ENCODE assay signal across 1 cellular context in the genomic region with DNA sequence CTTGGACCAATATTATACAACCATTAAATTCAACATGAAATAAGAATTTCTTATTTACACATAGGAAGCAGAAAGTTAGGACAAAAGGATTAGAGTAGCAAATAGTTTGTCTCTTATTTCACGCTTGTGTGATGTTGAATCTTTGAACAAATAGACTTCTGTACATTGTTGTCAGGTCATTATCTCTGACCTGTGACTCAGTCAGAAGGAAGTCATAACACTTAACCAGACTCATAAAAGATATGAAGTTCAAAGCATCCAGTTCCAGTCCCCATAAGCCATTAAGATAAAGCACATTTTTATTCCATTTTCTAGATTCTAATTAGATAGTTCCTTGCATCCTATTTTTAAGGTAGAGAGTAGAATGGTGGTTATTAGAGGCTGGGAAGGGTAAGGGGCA.
TF ChIP-seq lines count a peak whose summit lies in the region.

No MANE protein-coding gene starts in this region.

TF ChIP-seq in HEK293, 187 proteins besides CTCF, POLR2A, EP300 and RAD21 (continued from another document and continues in another):
- TF ChIP-seq, protein P1, sequence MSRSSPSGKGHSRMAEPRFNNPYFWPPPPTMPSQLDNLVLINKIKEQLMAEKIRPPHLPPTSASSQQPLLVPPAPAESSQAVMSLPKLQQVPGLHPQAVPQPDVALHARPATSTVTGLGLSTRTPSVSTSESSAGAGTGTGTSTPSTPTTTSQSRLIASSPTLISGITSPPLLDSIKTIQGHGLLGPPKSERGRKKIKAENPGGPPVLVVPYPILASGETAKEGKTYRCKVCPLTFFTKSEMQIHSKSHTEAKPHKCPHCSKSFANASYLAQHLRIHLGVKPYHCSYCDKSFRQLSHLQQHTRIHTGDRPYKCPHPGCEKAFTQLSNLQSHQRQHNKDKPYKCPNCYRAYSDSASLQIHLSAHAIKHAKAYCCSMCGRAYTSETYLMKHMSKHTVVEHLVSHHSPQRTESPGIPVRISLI (tag by site-specific recombination; IDR thresholded peaks at IDR 0.05), result 0 out of 2 replicates have a peak, but pooled peaks have one; percentile 70
- TF ChIP-seq ZNF510 (tag by site-specific recombination; IDR thresholded peaks at IDR 0.05; ENCODE audit: insufficient replicate concordance), result no peak
- TF ChIP-seq ZNF394 (tag by site-specific recombination; IDR thresholded peaks at IDR 0.05; ENCODE audit: borderline replicate concordance), result peak; percentile 66; the same call in 1 of the 2 replicates
- TF ChIP-seq, protein P2, sequence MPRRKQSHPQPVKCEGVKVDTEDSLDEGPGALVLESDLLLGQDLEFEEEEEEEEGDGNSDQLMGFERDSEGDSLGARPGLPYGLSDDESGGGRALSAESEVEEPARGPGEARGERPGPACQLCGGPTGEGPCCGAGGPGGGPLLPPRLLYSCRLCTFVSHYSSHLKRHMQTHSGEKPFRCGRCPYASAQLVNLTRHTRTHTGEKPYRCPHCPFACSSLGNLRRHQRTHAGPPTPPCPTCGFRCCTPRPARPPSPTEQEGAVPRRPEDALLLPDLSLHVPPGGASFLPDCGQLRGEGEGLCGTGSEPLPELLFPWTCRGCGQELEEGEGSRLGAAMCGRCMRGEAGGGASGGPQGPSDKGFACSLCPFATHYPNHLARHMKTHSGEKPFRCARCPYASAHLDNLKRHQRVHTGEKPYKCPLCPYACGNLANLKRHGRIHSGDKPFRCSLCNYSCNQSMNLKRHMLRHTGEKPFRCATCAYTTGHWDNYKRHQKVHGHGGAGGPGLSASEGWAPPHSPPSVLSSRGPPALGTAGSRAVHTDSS (tag by site-specific recombination; IDR thresholded peaks at IDR 0.05), result peak; percentile 35; the same call in 1 of the 2 replicates
- TF ChIP-seq, protein P3, sequence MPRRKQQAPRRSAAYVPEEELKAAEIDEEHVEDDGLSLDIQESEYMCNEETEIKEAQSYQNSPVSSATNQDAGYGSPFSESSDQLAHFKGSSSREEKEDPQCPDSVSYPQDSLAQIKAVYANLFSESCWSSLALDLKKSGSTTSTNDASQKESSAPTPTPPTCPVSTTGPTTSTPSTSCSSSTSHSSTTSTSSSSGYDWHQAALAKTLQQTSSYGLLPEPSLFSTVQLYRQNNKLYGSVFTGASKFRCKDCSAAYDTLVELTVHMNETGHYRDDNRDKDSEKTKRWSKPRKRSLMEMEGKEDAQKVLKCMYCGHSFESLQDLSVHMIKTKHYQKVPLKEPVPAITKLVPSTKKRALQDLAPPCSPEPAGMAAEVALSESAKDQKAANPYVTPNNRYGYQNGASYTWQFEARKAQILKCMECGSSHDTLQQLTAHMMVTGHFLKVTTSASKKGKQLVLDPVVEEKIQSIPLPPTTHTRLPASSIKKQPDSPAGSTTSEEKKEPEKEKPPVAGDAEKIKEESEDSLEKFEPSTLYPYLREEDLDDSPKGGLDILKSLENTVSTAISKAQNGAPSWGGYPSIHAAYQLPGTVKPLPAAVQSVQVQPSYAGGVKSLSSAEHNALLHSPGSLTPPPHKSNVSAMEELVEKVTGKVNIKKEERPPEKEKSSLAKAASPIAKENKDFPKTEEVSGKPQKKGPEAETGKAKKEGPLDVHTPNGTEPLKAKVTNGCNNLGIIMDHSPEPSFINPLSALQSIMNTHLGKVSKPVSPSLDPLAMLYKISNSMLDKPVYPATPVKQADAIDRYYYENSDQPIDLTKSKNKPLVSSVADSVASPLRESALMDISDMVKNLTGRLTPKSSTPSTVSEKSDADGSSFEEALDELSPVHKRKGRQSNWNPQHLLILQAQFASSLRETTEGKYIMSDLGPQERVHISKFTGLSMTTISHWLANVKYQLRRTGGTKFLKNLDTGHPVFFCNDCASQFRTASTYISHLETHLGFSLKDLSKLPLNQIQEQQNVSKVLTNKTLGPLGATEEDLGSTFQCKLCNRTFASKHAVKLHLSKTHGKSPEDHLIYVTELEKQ (tag by site-specific recombination; IDR thresholded peaks at IDR 0.05; ENCODE audit: borderline replicate concordance), result peak; percentile 91; the same call in 1 of the 2 replicates
- TF ChIP-seq WT1 (tag by site-specific recombination; IDR thresholded peaks at IDR 0.05), result peak; percentile 89
- TF ChIP-seq BCL11B (tag by site-specific recombination; IDR thresholded peaks at IDR 0.05; ENCODE audit: low read depth), result no peak
- TF ChIP-seq, protein P4, sequence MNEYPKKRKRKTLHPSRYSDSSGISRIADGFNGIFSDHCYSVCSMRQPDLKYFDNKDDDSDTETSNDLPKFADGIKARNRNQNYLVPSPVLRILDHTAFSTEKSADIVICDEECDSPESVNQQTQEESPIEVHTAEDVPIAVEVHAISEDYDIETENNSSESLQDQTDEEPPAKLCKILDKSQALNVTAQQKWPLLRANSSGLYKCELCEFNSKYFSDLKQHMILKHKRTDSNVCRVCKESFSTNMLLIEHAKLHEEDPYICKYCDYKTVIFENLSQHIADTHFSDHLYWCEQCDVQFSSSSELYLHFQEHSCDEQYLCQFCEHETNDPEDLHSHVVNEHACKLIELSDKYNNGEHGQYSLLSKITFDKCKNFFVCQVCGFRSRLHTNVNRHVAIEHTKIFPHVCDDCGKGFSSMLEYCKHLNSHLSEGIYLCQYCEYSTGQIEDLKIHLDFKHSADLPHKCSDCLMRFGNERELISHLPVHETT (tag by site-specific recombination; IDR thresholded peaks at IDR 0.05), result peak; percentile 76
- no peak for TF ChIP-seq PRDM1 (tag by site-specific recombination; IDR thresholded peaks at IDR 0.05)
- peak; percentile 88 for TF ChIP-seq SP7 (tag by site-specific recombination; IDR thresholded peaks at IDR 0.05)
- peak; percentile 68; the same call in 1 of the 2 replicates for TF ChIP-seq ZNF24 (tag by site-specific recombination; IDR thresholded peaks at IDR 0.05)
- TF ChIP-seq, protein P5, sequence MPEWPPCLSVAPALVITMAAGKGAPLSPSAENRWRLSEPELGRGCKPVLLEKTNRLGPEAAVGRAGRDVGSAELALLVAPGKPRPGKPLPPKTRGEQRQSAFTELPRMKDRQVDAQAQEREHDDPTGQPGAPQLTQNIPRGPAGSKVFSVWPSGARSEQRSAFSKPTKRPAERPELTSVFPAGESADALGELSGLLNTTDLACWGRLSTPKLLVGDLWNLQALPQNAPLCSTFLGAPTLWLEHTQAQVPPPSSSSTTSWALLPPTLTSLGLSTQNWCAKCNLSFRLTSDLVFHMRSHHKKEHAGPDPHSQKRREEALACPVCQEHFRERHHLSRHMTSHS (tag by site-specific recombination; IDR thresholded peaks at IDR 0.05), result peak; percentile 51; the same call in 1 of the 2 replicates
- TF ChIP-seq, protein P6, sequence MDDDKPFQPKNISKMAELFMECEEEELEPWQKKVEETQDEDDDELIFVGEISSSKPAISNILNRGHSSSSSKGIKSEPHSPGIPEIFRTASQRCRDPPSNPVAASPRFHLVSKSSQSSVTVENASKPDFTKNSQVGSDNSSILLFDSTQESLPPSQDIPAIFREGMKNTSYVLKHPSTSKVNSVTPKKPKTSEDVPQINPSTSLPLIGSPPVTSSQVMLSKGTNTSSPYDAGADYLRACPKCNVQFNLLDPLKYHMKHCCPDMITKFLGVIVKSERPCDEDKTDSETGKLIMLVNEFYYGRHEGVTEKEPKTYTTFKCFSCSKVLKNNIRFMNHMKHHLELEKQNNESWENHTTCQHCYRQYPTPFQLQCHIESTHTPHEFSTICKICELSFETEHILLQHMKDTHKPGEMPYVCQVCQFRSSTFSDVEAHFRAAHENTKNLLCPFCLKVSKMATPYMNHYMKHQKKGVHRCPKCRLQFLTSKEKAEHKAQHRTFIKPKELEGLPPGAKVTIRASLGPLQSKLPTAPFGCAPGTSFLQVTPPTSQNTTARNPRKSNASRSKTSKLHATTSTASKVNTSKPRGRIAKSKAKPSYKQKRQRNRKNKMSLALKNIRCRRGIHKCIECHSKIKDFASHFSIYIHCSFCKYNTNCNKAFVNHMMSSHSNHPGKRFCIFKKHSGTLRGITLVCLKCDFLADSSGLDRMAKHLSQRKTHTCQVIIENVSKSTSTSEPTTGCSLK (tag by site-specific recombination; IDR thresholded peaks at IDR 0.05), result no peak
- no peak for TF ChIP-seq ZNF121 (tag by site-specific recombination; IDR thresholded peaks at IDR 0.05)
- TF ChIP-seq, protein P7, sequence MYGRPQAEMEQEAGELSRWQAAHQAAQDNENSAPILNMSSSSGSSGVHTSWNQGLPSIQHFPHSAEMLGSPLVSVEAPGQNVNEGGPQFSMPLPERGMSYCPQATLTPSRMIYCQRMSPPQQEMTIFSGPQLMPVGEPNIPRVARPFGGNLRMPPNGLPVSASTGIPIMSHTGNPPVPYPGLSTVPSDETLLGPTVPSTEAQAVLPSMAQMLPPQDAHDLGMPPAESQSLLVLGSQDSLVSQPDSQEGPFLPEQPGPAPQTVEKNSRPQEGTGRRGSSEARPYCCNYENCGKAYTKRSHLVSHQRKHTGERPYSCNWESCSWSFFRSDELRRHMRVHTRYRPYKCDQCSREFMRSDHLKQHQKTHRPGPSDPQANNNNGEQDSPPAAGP (tag by site-specific recombination; IDR thresholded peaks at IDR 0.05), result no peak
- peak; percentile 82 for TF ChIP-seq IKZF3 (tag by site-specific recombination; IDR thresholded peaks at IDR 0.05)
- TF ChIP-seq ZIC2 (tag by site-specific recombination; IDR thresholded peaks at IDR 0.05), result no peak
- no peak for TF ChIP-seq ZNF155 (tag by site-specific recombination; IDR thresholded peaks at IDR 0.05)
- peak; percentile 98 for TF ChIP-seq HOXD13 (CRISPR knock-in tag; IDR thresholded peaks at IDR 0.05; ENCODE audit: borderline replicate concordance)
- 0 out of 2 replicates have a peak, but pooled peaks have one; percentile 42 for TF ChIP-seq ZNF501 (tag by site-specific recombination; IDR thresholded peaks at IDR 0.05)
- no peak for TF ChIP-seq RBAK (tag by site-specific recombination; IDR thresholded peaks at IDR 0.05)
- no peak for TF ChIP-seq KLF7 (tag by site-specific recombination; IDR thresholded peaks at IDR 0.05; ENCODE audit: borderline replicate concordance)
- TF ChIP-seq, protein P8, sequence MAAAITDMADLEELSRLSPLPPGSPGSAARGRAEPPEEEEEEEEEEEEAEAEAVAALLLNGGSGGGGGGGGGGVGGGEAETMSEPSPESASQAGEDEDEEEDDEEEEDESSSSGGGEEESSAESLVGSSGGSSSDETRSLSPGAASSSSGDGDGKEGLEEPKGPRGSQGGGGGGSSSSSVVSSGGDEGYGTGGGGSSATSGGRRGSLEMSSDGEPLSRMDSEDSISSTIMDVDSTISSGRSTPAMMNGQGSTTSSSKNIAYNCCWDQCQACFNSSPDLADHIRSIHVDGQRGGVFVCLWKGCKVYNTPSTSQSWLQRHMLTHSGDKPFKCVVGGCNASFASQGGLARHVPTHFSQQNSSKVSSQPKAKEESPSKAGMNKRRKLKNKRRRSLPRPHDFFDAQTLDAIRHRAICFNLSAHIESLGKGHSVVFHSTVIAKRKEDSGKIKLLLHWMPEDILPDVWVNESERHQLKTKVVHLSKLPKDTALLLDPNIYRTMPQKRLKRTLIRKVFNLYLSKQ (tag by site-specific recombination; IDR thresholded peaks at IDR 0.05; ENCODE audit: borderline replicate concordance), result no peak
- peak; percentile 57; the same call in 1 of the 2 replicates for TF ChIP-seq MZF1 (tag by site-specific recombination; IDR thresholded peaks at IDR 0.05; ENCODE audit: borderline replicate concordance)
- TF ChIP-seq, protein P9, sequence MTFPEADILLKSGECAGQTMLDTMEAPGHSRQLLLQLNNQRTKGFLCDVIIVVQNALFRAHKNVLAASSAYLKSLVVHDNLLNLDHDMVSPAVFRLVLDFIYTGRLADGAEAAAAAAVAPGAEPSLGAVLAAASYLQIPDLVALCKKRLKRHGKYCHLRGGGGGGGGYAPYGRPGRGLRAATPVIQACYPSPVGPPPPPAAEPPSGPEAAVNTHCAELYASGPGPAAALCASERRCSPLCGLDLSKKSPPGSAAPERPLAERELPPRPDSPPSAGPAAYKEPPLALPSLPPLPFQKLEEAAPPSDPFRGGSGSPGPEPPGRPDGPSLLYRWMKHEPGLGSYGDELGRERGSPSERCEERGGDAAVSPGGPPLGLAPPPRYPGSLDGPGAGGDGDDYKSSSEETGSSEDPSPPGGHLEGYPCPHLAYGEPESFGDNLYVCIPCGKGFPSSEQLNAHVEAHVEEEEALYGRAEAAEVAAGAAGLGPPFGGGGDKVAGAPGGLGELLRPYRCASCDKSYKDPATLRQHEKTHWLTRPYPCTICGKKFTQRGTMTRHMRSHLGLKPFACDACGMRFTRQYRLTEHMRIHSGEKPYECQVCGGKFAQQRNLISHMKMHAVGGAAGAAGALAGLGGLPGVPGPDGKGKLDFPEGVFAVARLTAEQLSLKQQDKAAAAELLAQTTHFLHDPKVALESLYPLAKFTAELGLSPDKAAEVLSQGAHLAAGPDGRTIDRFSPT (tag by site-specific recombination; IDR thresholded peaks at IDR 0.05), result peak; percentile 87
- no peak for TF ChIP-seq ZNF660 (tag by site-specific recombination; IDR thresholded peaks at IDR 0.05)
- TF ChIP-seq, protein P10, sequence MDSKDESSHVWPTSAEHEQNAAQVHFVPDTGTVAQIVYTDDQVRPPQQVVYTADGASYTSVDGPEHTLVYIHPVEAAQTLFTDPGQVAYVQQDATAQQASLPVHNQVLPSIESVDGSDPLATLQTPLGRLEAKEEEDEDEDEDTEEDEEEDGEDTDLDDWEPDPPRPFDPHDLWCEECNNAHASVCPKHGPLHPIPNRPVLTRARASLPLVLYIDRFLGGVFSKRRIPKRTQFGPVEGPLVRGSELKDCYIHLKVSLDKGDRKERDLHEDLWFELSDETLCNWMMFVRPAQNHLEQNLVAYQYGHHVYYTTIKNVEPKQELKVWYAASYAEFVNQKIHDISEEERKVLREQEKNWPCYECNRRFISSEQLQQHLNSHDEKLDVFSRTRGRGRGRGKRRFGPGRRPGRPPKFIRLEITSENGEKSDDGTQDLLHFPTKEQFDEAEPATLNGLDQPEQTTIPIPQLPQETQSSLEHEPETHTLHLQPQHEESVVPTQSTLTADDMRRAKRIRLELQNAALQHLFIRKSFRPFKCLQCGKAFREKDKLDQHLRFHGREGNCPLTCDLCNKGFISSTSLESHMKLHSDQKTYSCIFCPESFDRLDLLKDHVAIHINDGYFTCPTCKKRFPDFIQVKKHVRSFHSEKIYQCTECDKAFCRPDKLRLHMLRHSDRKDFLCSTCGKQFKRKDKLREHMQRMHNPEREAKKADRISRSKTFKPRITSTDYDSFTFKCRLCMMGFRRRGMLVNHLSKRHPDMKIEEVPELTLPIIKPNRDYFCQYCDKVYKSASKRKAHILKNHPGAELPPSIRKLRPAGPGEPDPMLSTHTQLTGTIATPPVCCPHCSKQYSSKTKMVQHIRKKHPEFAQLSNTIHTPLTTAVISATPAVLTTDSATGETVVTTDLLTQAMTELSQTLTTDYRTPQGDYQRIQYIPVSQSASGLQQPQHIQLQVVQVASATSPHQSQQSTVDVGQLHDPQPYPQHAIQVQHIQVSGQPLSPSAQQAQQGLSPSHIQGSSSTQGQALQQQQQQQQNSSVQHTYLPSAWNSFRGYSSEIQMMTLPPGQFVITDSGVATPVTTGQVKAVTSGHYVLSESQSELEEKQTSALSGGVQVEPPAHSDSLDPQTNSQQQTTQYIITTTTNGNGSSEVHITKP (tag by site-specific recombination; IDR thresholded peaks at IDR 0.05), result peak; percentile 29; the same call in 1 of the 2 replicates
- TF ChIP-seq ZNF48 (tag by site-specific recombination; IDR thresholded peaks at IDR 0.05), result no peak
- 0 out of 2 replicates have a peak, but pooled peaks have one; percentile 53 for TF ChIP-seq ZSCAN30 (tag by site-specific recombination; IDR thresholded peaks at IDR 0.05)
- TF ChIP-seq ZNF274 (IDR thresholded peaks at IDR 0.05; ENCODE audit: low read length), result no peak
- TF ChIP-seq ZNF274 (tag by site-specific recombination; IDR thresholded peaks at IDR 0.05; ENCODE audit: borderline replicate concordance), result no peak
- TF ChIP-seq SETDB1 (IDR thresholded peaks at IDR 0.05; ENCODE audit: insufficient read length, low read length), result no peak
- TF ChIP-seq ZNF184 (tag by site-specific recombination; IDR thresholded peaks at IDR 0.05), result no peak
- no peak for TF ChIP-seq ZFP69B (tag by site-specific recombination; IDR thresholded peaks at IDR 0.05)
- peak; percentile 74 for TF ChIP-seq ZEB2 (tag by site-specific recombination; IDR thresholded peaks at IDR 0.05)
- 0 out of 2 replicates have a peak, but pooled peaks have one; percentile 70 for TF ChIP-seq ZFP37 (tag by site-specific recombination; IDR thresholded peaks at IDR 0.05)
- no peak for TF ChIP-seq SCRT2 (tag by site-specific recombination; IDR thresholded peaks at IDR 0.05)
- no peak for TF ChIP-seq ZNF266 (tag by site-specific recombination; IDR thresholded peaks at IDR 0.05; ENCODE audit: low read depth)
